10 cellular contexts compared by ENCODE assay signal in the genomic region with DNA sequence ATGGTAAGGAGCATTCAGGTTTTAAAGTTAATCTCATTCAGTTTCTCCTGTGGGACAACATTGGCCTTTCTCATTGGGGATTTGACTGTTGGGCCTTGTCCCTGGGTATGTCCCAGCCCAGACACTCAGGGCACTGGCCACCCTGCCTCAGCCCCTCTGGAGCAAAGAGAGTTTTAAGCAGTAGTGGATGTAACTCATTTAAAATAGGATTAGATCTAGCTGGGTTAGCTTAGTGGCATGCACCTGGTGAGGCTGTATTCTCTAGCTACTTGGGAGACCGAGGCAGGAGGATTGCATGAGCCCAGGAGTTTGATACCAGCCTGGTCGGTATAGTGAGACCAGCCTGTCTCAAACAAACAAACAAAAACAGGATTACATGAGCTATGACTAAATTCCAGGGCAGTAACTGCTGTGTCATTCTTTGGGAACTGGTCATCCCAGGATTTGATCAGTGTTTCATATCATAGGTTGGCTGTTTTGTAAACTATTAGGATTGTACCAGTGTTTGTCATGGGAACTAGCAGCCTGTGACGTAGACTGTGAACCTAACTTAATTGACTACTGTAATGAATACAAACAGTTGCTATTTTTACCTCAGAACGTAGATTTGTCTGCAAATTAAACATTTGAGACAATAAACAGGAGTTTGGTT. TPM values are rescaled to one million over a fixed set of nuclear protein-coding genes. Genes with fewer than 3 reads are reported as not detected.
A peak's percentile ranks its signal among the peaks of the same experiment; 100 is the strongest.
DNase-seq lines count a peak whose midpoint lies in the region; ATAC-seq and TF ChIP-seq lines count a peak whose summit lies in the region.
"Had no signal": no experiment of that assay in that cellular context is flagged by ENCODE, and none has a peak within 500 bp of the region (broad histone marks: within the 10 kb centered on the region; RNA-seq: fewer than 3 reads in every experiment).

No MANE protein-coding gene starts in this region.

- no TSS peak for BruUV-seq in OCI-LY7 (replicated peaks; lab: Mats Ljungman, UMichigan)

- H3K9me3 ChIP-seq in OCI-LY7 (ENCODE audit: low read length) = no peaks in the 10 kb centered on the region

- H3K36me3 Mint-ChIP-seq in T-helper 2 cell treated with Interferon-gamma antibody and Interleukin-4, amounts not matched to agents 5 μg/mL and 100 μg/mL, for 36 hours (ENCODE audit: low read depth) = peaks cover 43% of the 10 kb centered on the region

- H3K9me2 ChIP-seq in OCI-LY7 (ENCODE audit: insufficient read depth, low read length) = no peaks in the 10 kb centered on the region

- TF ChIP-seq CTCF in retinal pigment epithelial cell (conservative IDR thresholded peaks at IDR 0.05; ENCODE audit: low read depth, low read length) (no peak), OCI-LY7 (conservative IDR thresholded peaks at IDR 0.05; ENCODE audit: low read length) (no peak)

- H3K79me2 ChIP-seq in OCI-LY7 (ENCODE audit: insufficient read depth, low read depth, low read length) = peaks cover 8% of the 10 kb centered on the region; the same call in 1 of the 2 replicates

- H3K36me3 ChIP-seq in OCI-LY7 (ENCODE audit: insufficient read depth, low read length) = no peaks in the 10 kb centered on the region; the same call in 1 of the 2 replicates

- intact Hi-C loops in OCI-LY7 (cut with micrococcal nuclease; ENCODE audit: unreplicated experiment) = no loop called here

- H3K4me2 ChIP-seq in OCI-LY7 (ENCODE audit: low read length) = no peak overlapping the region

- CTCF ChIA-PET in OCI-LY7 (lab: Charles Lee; ENCODE audit: unreplicated experiment) = interaction anchor here (0.6 to 2.6 kb wide), 2 partner anchors 30 to 31 kb away, joined by 3 to 6 read pairs; no protein-coding TSS in a partner anchor

- H3K4me3 ChIP-seq in retinal pigment epithelial cell (ENCODE audit: low read length) = no peak overlapping the region
- no peak overlapping the region for H3K4me3 ChIP-seq in OCI-LY7 (ENCODE audit: low read depth, low read length, poor library complexity, severe bottlenecking)

- H3K27ac Mint-ChIP-seq in T-helper 2 cell treated with Interferon-gamma antibody and Interleukin-4, amounts not matched to agents 5 μg/mL and 100 μg/mL, for 36 hours = peak overlapping the region; percentile 68

- DNase-seq in T-helper 2 cell treated with Interferon-gamma antibody and Interleukin-4, amounts not matched to agents 5 μg/mL and 100 μg/mL, for 36 hours (ENCODE audit: low spot score) = no peak
- DNase-seq in T-helper 2 cell = no peak
- DNase-seq in RKO (ENCODE audit: low spot score) = peak; percentile 65
- peak; percentile 63 for DNase-seq in epithelial cell of prostate (ENCODE audit: low read depth, low spot score)
- peak; percentile 48 for DNase-seq in retinal pigment epithelial cell (ENCODE audit: low read depth)
- DNase-seq in OCI-LY7 (ENCODE audit: low spot score) = no peak
- no peak for DNase-seq in NOMO-1 treated with DMSO at 0.1 percent for 48 hours (lab: John Stamatoyannopoulos, UW; ENCODE audit: unreplicated experiment)
- DNase-seq: AML-193, NCI-H187 treated with DMSO at 0.1 percent for 48 hours had no signal

- H3K27ac ChIP-seq in epithelial cell of prostate (peak overlapping the region; percentile 42), OCI-LY7 (ENCODE audit: low read depth, low read length, poor library complexity, severe bottlenecking) (no peak overlapping the region)

- peaks cover 93% of the 10 kb centered on the region for H3K4me1 Mint-ChIP-seq in T-helper 2 cell treated with Interferon-gamma antibody and Interleukin-4, amounts not matched to agents 5 μg/mL and 100 μg/mL, for 36 hours (ENCODE audit: low read depth)

- peaks cover 48% of the 10 kb centered on the region for H3K4me1 ChIP-seq in OCI-LY7 (ENCODE audit: insufficient read depth, low read length, poor library complexity, severe bottlenecking)

- no peaks in the 10 kb centered on the region for H4K20me1 ChIP-seq in OCI-LY7 (ENCODE audit: insufficient read depth, low read length)

- H3K27me3 Mint-ChIP-seq in T-helper 2 cell treated with Interferon-gamma antibody and Interleukin-4, amounts not matched to agents 5 μg/mL and 100 μg/mL, for 36 hours (ENCODE audit: low read depth) = no peaks in the 10 kb centered on the region

- POLR2A ChIA-PET in OCI-LY7 (lab: Charles Lee) = interaction anchor here (0.6 to 1.4 kb wide), 6 partner anchors 11 to 103 kb away, joined by 3 to 8 read pairs (median 4); no protein-coding TSS in a partner anchor

- no peak for ATAC-seq in HG03196 (IDR thresholded peaks at IDR 0.05; ENCODE audit: unreplicated experiment)

- peak overlapping the region; percentile 46 for H3K4me3 Mint-ChIP-seq in T-helper 2 cell treated with Interferon-gamma antibody and Interleukin-4, amounts not matched to agents 5 μg/mL and 100 μg/mL, for 36 hours

- no peak overlapping the region for H2AFZ ChIP-seq in OCI-LY7 (ENCODE audit: low read length)

- H3K9me3 Mint-ChIP-seq in T-helper 2 cell treated with Interferon-gamma antibody and Interleukin-4, amounts not matched to agents 5 μg/mL and 100 μg/mL, for 36 hours = no peaks in the 10 kb centered on the region

RNA-seq across cellular contexts. Expression of a gene that starts 12.5 kb away (rescaled TPM):
- total RNA-seq in OCI-LY7 (2014; rRNA removed; shearing (Covaris generic)) = 14.3 and 28.5 TPM in 2 replicates
- total RNA-seq in OCI-LY7 (2022) = 27.5 and 28.6 TPM in 2 replicates

Comparison
In these comparisons a context has a peak if more than half of its experiments do, and no peak if none do; other contexts are left out.
1. DNase-seq: peak in RKO (single experiment), epithelial cell of prostate (single experiment) and retinal pigment epithelial cell (single experiment); none in T-helper 2 cell treated with Interferon-gamma antibody and Interleukin-4, amounts not matched to agents 5 μg/mL and 100 μg/mL, for 36 hours (single experiment), T-helper 2 cell (0 of 5), OCI-LY7 (single experiment) and NOMO-1 treated with DMSO at 0.1 percent for 48 hours (single experiment).